ENCODE assay signal across 24 cellular contexts in the genomic region with DNA sequence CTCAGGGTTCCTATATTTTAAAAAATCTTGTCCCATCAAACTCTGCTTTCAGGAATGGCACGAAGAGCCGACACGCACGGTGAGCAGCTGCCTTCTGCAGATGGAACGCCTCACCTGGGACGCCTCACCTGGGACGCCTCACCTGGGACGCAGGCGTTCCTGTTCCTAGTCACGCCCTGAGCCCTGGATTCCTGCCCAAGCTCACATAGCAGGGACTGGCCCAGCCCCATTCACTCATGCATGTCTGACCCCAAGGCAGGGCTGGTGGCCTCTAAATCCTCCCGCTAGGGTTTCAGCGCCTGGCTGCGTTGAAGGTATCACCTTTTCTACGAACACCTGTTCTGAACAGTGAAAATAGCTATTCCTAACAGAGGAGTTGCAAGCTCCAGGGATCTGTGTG. TPM values are rescaled to one million over a fixed set of nuclear protein-coding genes. Genes with fewer than 3 reads are reported as not detected.
A peak's percentile ranks its signal among the peaks of the same experiment; 100 is the strongest.
DNase-seq lines count a peak whose midpoint lies in the region; ATAC-seq and TF ChIP-seq lines count a peak whose summit lies in the region.
"Had no signal": no experiment of that assay in that cellular context is flagged by ENCODE, and none has a peak within 500 bp of the region (broad histone marks: within the 10 kb centered on the region; RNA-seq: fewer than 3 reads in every experiment).

No MANE protein-coding gene starts in this region.

- in situ Hi-C loops in GM23248 (cut with MboI): no loop called here

- no peaks in the 10 kb centered on the region for H3K27me3 ChIP-seq in foreskin keratinocyte
- no peaks in the 10 kb centered on the region for H3K27me3 ChIP-seq in GM23248 (replicated peaks; ENCODE audit: insufficient read depth)
- H3K27me3 ChIP-seq: esophagus muscularis mucosa had no signal

- no peaks in the 10 kb centered on the region for H3K9me3 Mint-ChIP-seq in natural killer cell
- H3K9me3 Mint-ChIP-seq in natural killer cell treated with Interleukin-12 subunit alpha and Interleukin-12 subunit beta and Interleukin-15 and Interleukin-18, amount 100 ng/mL, for 72 hours: peaks cover 4% of the 10 kb centered on the region

- no peak overlapping the region for H3K4me3 Mint-ChIP-seq in natural killer cell
- no peak overlapping the region for H3K4me3 Mint-ChIP-seq in natural killer cell treated with Interleukin-12 subunit alpha and Interleukin-12 subunit beta and Interleukin-15 and Interleukin-18, amount 100 ng/mL, for 72 hours
- H3K4me3 Mint-ChIP-seq: activated B cell treated with CpG ODN at 0.5 μM for 24 hours; activated CD8-positive, alpha-beta T cell treated with anti-CD3 and anti-CD28 coated beads for 36 hours had no signal

- no peaks in the 10 kb centered on the region for H3K27me3 Mint-ChIP-seq in natural killer cell (ENCODE audit: low read depth in 2 of 2)
- H3K27me3 Mint-ChIP-seq in natural killer cell treated with Interleukin-12 subunit alpha and Interleukin-12 subunit beta and Interleukin-15 and Interleukin-18, amount 100 ng/mL, for 72 hours: no peaks in the 10 kb centered on the region
- H3K27me3 Mint-ChIP-seq: activated B cell treated with CpG ODN at 0.5 μM for 24 hours; activated CD8-positive, alpha-beta T cell treated with anti-CD3 and anti-CD28 coated beads for 36 hours had no signal

- H3K79me2 ChIP-seq in GM23248 (ENCODE audit: insufficient read depth): no peaks in the 10 kb centered on the region

- H3F3A ChIP-seq in GM23248 (ENCODE audit: insufficient read depth): no peaks in the 10 kb centered on the region

- 55 to 63% methylated on average over 14 of the region's 14 CpGs for WGBS in GM23248 (ENCODE audit: low coverage in 1 of 2, low lambda C conversion rate in 2 of 2, missing lambda C conversion rate in 2 of 2), 2 experiments

- intact Hi-C loops in natural killer cell (cut with micrococcal nuclease) (no loop called here), posterior vena cava (cut with DNase I) (no loop called here)

- peaks cover 6% of the 10 kb centered on the region for H3K36me3 Mint-ChIP-seq in natural killer cell
- peaks cover 12% of the 10 kb centered on the region for H3K36me3 Mint-ChIP-seq in natural killer cell treated with Interleukin-12 subunit alpha and Interleukin-12 subunit beta and Interleukin-15 and Interleukin-18, amount 100 ng/mL, for 72 hours

- no peak overlapping the region for H2AFZ ChIP-seq in GM23248

- no peak overlapping the region for H3K4me2 ChIP-seq in GM23248 (ENCODE audit: unreplicated experiment)
- H3K4me2 ChIP-seq: SK-N-SH had no signal

- TF ChIP-seq CTCF in natural killer cell (IDR thresholded peaks at IDR 0.05) (no peak), foreskin keratinocyte (conservative IDR thresholded peaks at IDR 0.05) (no peak)

- ATAC-seq in natural killer cell (no peak), foreskin keratinocyte (peak; percentile 84)
- no peak for ATAC-seq in natural killer cell treated with Interleukin-12 subunit alpha and Interleukin-12 subunit beta and Interleukin-15 and Interleukin-18, amount 100 ng/mL, for 72 hours
- ATAC-seq: activated CD8-positive, alpha-beta T cell treated with anti-CD3 and anti-CD28 coated beads for 36 hours had no signal

- no peaks in the 10 kb centered on the region for H3K9me3 ChIP-seq in GM23248 (ENCODE audit: low read depth)

- peaks cover 40 to 70% of the 10 kb centered on the region in 2 donors for H3K4me1 Mint-ChIP-seq in natural killer cell
- peaks cover 21 to 38% of the 10 kb centered on the region in 2 donors for H3K4me1 Mint-ChIP-seq in natural killer cell treated with Interleukin-12 subunit alpha and Interleukin-12 subunit beta and Interleukin-15 and Interleukin-18, amount 100 ng/mL, for 72 hours (ENCODE audit: low read depth in 2 of 2)

- H3K4me1 ChIP-seq in foreskin keratinocyte: no peaks in the 10 kb centered on the region
- H3K4me1 ChIP-seq in GM23248 (ENCODE audit: insufficient read depth): no peaks in the 10 kb centered on the region
- H3K4me1 ChIP-seq: esophagus muscularis mucosa, left ventricle myocardium inferior had no signal

- no peaks in the 10 kb centered on the region for H3K9me2 ChIP-seq in GM23248 (ENCODE audit: insufficient read depth)
- H3K9me2 ChIP-seq: SK-N-SH had no signal

- no peak overlapping the region for H3K9ac ChIP-seq in GM23248
- H3K9ac ChIP-seq: SK-N-SH had no signal

- no peak for DNase-seq in natural killer cell
- no peak for DNase-seq in natural killer cell treated with Interleukin-12 subunit alpha and Interleukin-12 subunit beta and Interleukin-15 and Interleukin-18, amount 100 ng/mL, for 72 hours (ENCODE audit: low spot score)
- peak; percentile 14 to 51 for DNase-seq in foreskin keratinocyte
- peak; percentile 70 for DNase-seq in posterior vena cava (ENCODE audit: low spot score)
- DNase-seq in GM23248: no peak
- DNase-seq in NCI-H187 treated with DMSO at 0.1 percent for 48 hours (lab: John Stamatoyannopoulos, UW): no peak
- no peak for DNase-seq in cerebellar cortex (ENCODE audit: low spot score)
- DNase-seq in NOMO-1 treated with DMSO at 0.1 percent for 48 hours (lab: John Stamatoyannopoulos, UW; ENCODE audit: unreplicated experiment): no peak
- DNase-seq: activated B cell treated with CpG ODN at 0.5 μM for 24 hours; activated CD8-positive, alpha-beta T cell treated with anti-CD3 and anti-CD28 coated beads for 36 hours; activated naive CD4-positive, alpha-beta T cell treated with Interleukin-2 at 50 U/mL for 16 hours; activated T-cell treated with anti-CD3 and anti-CD28 coated beads, Interleukin-2, amount 50 U/mL, for 1 hour; cerebellar nuclear complex; effector CD4-positive, alpha-beta T cell; GDM1; left ventricle myocardium inferior; NCI-H1417 treated with DMSO at 0.1 percent for 48 hours; NCI-H2227 treated with DMSO at 0.1 percent for 48 hours; retina; SK-N-SH; stimulated activated CD4-positive, alpha-beta T cell treated with anti-CD3 and anti-CD28 coated beads, Interleukin-12 subunit alpha, Interleukin-12 subunit beta, amount 100 ng/mL, for 4 hours had no signal

- H3K36me3 ChIP-seq in GM23248 (ENCODE audit: low read depth): no peaks in the 10 kb centered on the region
- H3K36me3 ChIP-seq: esophagus muscularis mucosa, left ventricle myocardium inferior had no signal

- peak overlapping the region; percentile 76 to 78 for H3K27ac Mint-ChIP-seq in natural killer cell
- H3K27ac Mint-ChIP-seq in natural killer cell treated with Interleukin-12 subunit alpha and Interleukin-12 subunit beta and Interleukin-15 and Interleukin-18, amount 100 ng/mL, for 72 hours: no peak overlapping the region
- H3K27ac Mint-ChIP-seq: activated B cell treated with CpG ODN at 0.5 μM for 24 hours; activated CD8-positive, alpha-beta T cell treated with anti-CD3 and anti-CD28 coated beads for 36 hours had no signal

- no peak overlapping the region for H3K27ac ChIP-seq in foreskin keratinocyte
- no peak overlapping the region for H3K27ac ChIP-seq in GM23248
- H3K27ac ChIP-seq: C4-2B, esophagus muscularis mucosa, left ventricle myocardium inferior had no signal

- no peak overlapping the region for H3K4me3 ChIP-seq in GM23248
- H3K4me3 ChIP-seq: esophagus muscularis mucosa, left ventricle myocardium inferior had no signal

- H4K20me1 ChIP-seq in GM23248 (ENCODE audit: insufficient read depth): no peaks in the 10 kb centered on the region

RNA-seq across cellular contexts. Expression of a gene that starts 49.8 kb away (rescaled TPM):
- total RNA-seq in natural killer cell (100 to 1,000 TPM; 196 to 233 (median 199) TPM), foreskin keratinocyte (22.3 and 27.7 TPM in 2 replicates), posterior vena cava (1 to 10 TPM in 1 of 2 donors, under 1 TPM in 1; 0.86 to 1.9 TPM)
- 10 to 100 TPM; 79.3 to 80.8 TPM for total RNA-seq in natural killer cell treated with Interleukin-12 subunit alpha and Interleukin-12 subunit beta and Interleukin-15 and Interleukin-18, amount 100 ng/mL, for 72 hours
- polyA plus RNA-seq in foreskin keratinocyte (12.5 and 14.6 TPM in 2 replicates), GM23248 (2016; fragmentation: Nextera tagmentation; extraction: Ambion mirVana) (not detected in 2 replicates)
- not detected in 2 replicates for total RNA-seq in GM23248 (2014; rRNA removed; shearing (Covaris generic))
- total RNA-seq: RPMI7951 had no signal
- polyA plus RNA-seq: SK-N-SH had no signal

Comparison
In these comparisons a context has a peak if more than half of its experiments do, and no peak if none do; other contexts are left out.
1. H3K27ac Mint-ChIP-seq: peak in natural killer cell (2 of 2); none in natural killer cell treated with Interleukin-12 subunit alpha and Interleukin-12 subunit beta and Interleukin-15 and Interleukin-18, amount 100 ng/mL, for 72 hours (0 of 2).
2. DNase-seq: peak in foreskin keratinocyte (2 of 2) and posterior vena cava (single experiment); none in natural killer cell (single experiment), natural killer cell treated with Interleukin-12 subunit alpha and Interleukin-12 subunit beta and Interleukin-15 and Interleukin-18, amount 100 ng/mL, for 72 hours (single experiment), GM23248 (single experiment), NCI-H187 treated with DMSO at 0.1 percent for 48 hours (single experiment), cerebellar cortex (single experiment) and NOMO-1 treated with DMSO at 0.1 percent for 48 hours (single experiment).